Comparison of ENCODE assay signal across 19 cellular contexts in the genomic region with DNA sequence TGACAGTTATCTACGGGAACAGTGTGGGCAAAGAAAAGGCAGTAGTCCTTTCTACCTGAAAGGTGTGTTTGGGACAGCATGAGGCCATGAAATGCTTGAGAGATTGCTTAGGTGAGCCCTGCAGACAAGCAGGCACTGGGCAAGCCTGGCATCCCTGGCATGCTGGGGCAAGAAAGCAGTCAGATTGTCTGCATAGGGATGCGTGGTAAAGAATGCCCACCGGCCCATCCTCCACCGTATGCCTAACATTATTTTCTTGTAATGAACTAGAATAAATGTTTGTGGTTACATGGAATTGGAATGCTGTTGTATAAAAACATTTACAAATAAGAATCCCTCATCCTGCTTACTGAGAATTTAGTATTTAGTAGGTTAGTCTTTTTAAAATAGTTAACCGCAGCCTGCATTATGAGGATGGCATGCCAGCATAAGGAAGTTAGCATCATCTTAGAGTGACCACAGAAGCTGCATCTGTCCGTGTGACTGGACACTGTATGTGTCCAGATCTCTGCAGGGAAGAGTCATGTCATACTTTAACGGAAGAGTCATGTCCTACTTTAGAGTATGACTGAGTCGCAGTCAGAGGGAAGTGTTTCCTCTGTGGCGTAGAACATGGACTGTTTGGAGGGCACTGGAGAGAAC. TPM values are rescaled to one million over a fixed set of nuclear protein-coding genes. Genes with fewer than 3 reads are reported as not detected.
DNase-seq lines count a peak whose midpoint lies in the region; ATAC-seq and TF ChIP-seq lines count a peak whose summit lies in the region.
"Had no signal": no experiment of that assay in that cellular context is flagged by ENCODE, and none has a peak within 500 bp of the region (broad histone marks: within the 10 kb centered on the region; RNA-seq: fewer than 3 reads in every experiment).

No MANE protein-coding gene starts in this region.

- no peak overlapping the region for H3K4me3 Mint-ChIP-seq in chondrocyte (ENCODE audit: unreplicated experiment)
- H3K4me3 Mint-ChIP-seq: activated T-cell treated with anti-CD3 and anti-CD28 coated beads, Interleukin-2, amount 50 U/mL, for 72 hours; neural crest cell had no signal

- peaks cover 7% of the 10 kb centered on the region for H3K4me1 Mint-ChIP-seq in chondrocyte (ENCODE audit: low read depth)
- H3K4me1 Mint-ChIP-seq: neural crest cell had no signal

- H3K36me3 Mint-ChIP-seq in chondrocyte (ENCODE audit: low read depth) = peaks cover 16% of the 10 kb centered on the region

- CTCF ChIA-PET in BJ (lab: Yijun Ruan, JAX) = no interaction called here

- no peak for TF ChIP-seq CTCF in BJ (IDR thresholded peaks at IDR 0.05; ENCODE audit: insufficient read depth, low read depth, low read length)
- TF ChIP-seq CTCF in chondrocyte (IDR thresholded peaks at IDR 0.05) = no peak

- H3K9me3 Mint-ChIP-seq in chondrocyte (ENCODE audit: low read depth) = no peaks in the 10 kb centered on the region
- H3K9me3 Mint-ChIP-seq: activated T-cell treated with anti-CD3 and anti-CD28 coated beads, Interleukin-2, amount 50 U/mL, for 72 hours; neural crest cell had no signal

- H3K36me3 ChIP-seq in BJ (ENCODE audit: control insufficient read depth, insufficient read depth, low read length) = peaks cover 11% of the 10 kb centered on the region
- H3K36me3 ChIP-seq: uterus had no signal

- ATAC-seq in HG03039 (IDR thresholded peaks at IDR 0.05; ENCODE audit: unreplicated experiment) = no peak
- ATAC-seq: activated T-cell treated with anti-CD3 and anti-CD28 coated beads, Interleukin-2, amount 50 U/mL, for 72 hours; right lobe of liver had no signal

- peak overlapping the region; percentile 79 for H3K27ac Mint-ChIP-seq in chondrocyte (ENCODE audit: unreplicated experiment)
- H3K27ac Mint-ChIP-seq: activated T-cell treated with anti-CD3 and anti-CD28 coated beads, Interleukin-2, amount 50 U/mL, for 72 hours had no signal

- H3K27me3 ChIP-seq in BJ (ENCODE audit: control insufficient read depth, insufficient read depth, low read length) = no peaks in the 10 kb centered on the region
- H3K27me3 ChIP-seq: right lobe of liver, uterus had no signal

- H3K27me3 Mint-ChIP-seq in chondrocyte (ENCODE audit: low read depth) = no peaks in the 10 kb centered on the region

- POLR2A ChIA-PET in BJ (lab: Charles Lee) = no interaction called here

- no peak overlapping the region for H3K4me3 ChIP-seq in BJ (ENCODE audit: low read depth, low read length)
- H3K4me3 ChIP-seq: right lobe of liver, uterus had no signal

- DNase-seq in BJ (ENCODE audit: low read depth) = peak; percentile 18
- peak; percentile 75 for DNase-seq in M059J (ENCODE audit: low read depth)
- DNase-seq in chondrocyte (ENCODE audit: low spot score) = no peak
- DNase-seq in mesenteric fat pad (ENCODE audit: low spot score) = peak; percentile 68
- no peak for DNase-seq in stimulated activated CD4-positive, alpha-beta T cell treated with anti-CD3 and anti-CD28 coated beads, Interleukin-2, amount 100 ng/mL, for 48 hours
- no peak for DNase-seq in hippocampal formation (lab: John Stamatoyannopoulos, UW)
- DNase-seq in SHP77 (lab: John Stamatoyannopoulos, UW) = no peak
- DNase-seq: activated CD4-positive, alpha-beta T cell treated with anti-CD3 and anti-CD28 coated beads for 4 hours; activated T-cell treated with anti-CD3 and anti-CD28 coated beads, Interleukin-2, amount 50 U/mL, for 72 hours; anterior cingulate cortex; DND-41; effector CD4-positive, alpha-beta T cell; NCI-H524 treated with DMSO at 0.1 percent for 48 hours; stimulated activated naive CD4-positive, alpha-beta T cell; T-helper 2 cell; uterus had no signal

RNA-seq across cellular contexts. Expression of a gene that starts 18.9 kb away (rescaled TPM):
- polyA plus RNA-seq in BJ (2011; rRNA removed) = 1.9 and 2.5 TPM in 2 replicates
- 4.0 and 4.7 TPM in 2 replicates for polyA minus RNA-seq in BJ (2011; rRNA and poly(A)+ RNA removed)
- total RNA-seq in M059J (2014; rRNA removed; shearing (Covaris generic)) = 4.2 and 6.2 TPM in 2 replicates
- total RNA-seq in chondrocyte (4.3 to 6.4 TPM (median 5.2 TPM) in 3 replicates), mesenteric fat pad (3.8 TPM)

RNA-seq across cellular contexts. Expression of a gene that starts 19.0 kb away (rescaled TPM):
- 2.4 and 4.6 TPM in 2 replicates for polyA plus RNA-seq in BJ (2011; rRNA removed)
- 0.90 and 1.1 TPM in 2 replicates for polyA minus RNA-seq in BJ (2011; rRNA and poly(A)+ RNA removed)
- 24.9 and 26.1 TPM in 2 replicates for total RNA-seq in M059J (2014; rRNA removed; shearing (Covaris generic))
- total RNA-seq in chondrocyte (6.3 to 9.5 TPM (median 6.6 TPM) in 3 replicates), mesenteric fat pad (18.2 TPM)

Comparison
In these comparisons a context has a peak if more than half of its experiments do, and no peak if none do; other contexts are left out.
1. DNase-seq: peak in BJ (single experiment), M059J (single experiment) and mesenteric fat pad (single experiment); none in chondrocyte (single experiment), stimulated activated CD4-positive, alpha-beta T cell treated with anti-CD3 and anti-CD28 coated beads, Interleukin-2, amount 100 ng/mL, for 48 hours (0 of 2), hippocampal formation (0 of 2) and SHP77 (0 of 2).